Comparison of ENCODE assay signal across 26 cellular contexts in the genomic region with DNA sequence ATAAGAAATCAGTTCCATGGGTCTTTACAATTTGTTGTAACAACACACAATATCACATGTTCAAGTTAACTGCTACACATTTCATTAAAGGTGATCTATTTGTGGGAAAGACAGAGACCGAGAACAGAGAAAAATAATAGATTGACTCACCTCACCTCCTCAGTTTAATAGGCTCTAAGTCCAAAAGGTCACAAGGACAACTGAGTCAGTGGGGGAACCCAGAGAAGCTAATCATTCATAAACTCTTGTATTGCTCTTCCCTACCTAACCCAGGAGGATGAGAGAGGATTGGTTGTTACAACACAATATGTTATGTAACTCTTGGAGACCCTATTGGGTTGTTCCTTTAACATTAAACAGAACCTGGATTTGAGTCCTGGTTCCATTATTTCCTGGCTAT.
"Had no signal": no experiment of that assay in that cellular context is flagged by ENCODE, and none has a peak within 500 bp of the region (broad histone marks: within the 10 kb centered on the region; RNA-seq: fewer than 3 reads in every experiment).

No MANE protein-coding gene starts in this region.

- DNase-seq: activated B cell treated with CpG ODN at 0.5 μM for 24 hours; activated CD4-positive, alpha-beta T cell treated with anti-CD3 and anti-CD28 coated beads for 1 hour; activated CD4-positive, alpha-beta T cell treated with anti-CD3 and anti-CD28 coated beads, Interleukin-2, amount 10 ng/mL, durations not matched to agents 24 days and 14 days; activated CD4-positive, alpha-beta T cell treated with anti-CD3 and anti-CD28 coated beads, Interleukin-2, amount 50 U/mL, for 48 hours; activated gamma-delta T cell treated with Interleukin-2 at 50 U/mL for 16 hours; activated naive CD4-positive, alpha-beta T cell treated with anti-CD3 and anti-CD28 coated beads, Interleukin-2, amount 10 ng/mL, durations not matched to agents 7 days and 5 days; activated naive CD8-positive, alpha-beta T cell treated with anti-CD3 and anti-CD28 coated beads, Interleukin-2, amount 10 ng/mL, durations not matched to agents 7 days and 5 days; activated T-cell treated with anti-CD3 and anti-CD28 coated beads for 4 hours; activated T-cell treated with anti-CD3 and anti-CD28 coated beads, Interleukin-2, amount 50 U/mL, for 48 hours; aorta; central memory CD4-positive, alpha-beta T cell; MM.1S; NCI-H1105 treated with DMSO at 0.1 percent for 48 hours; NCI-H1436 treated with DMSO at 0.1 percent for 48 hours; NCI-H187 treated with DMSO at 0.1 percent for 48 hours; NCI-H2081 treated with DMSO at 0.1 percent for 48 hours; NCI-H446; NCI-H524; Peyer's patch; SHP77 treated with DMSO at 0.1 percent for 48 hours; T-helper 2 cell; T1000 had no signal

- H3K36me3 Mint-ChIP-seq: activated naive CD4-positive, alpha-beta T cell treated with anti-CD3 and anti-CD28 coated beads, Interleukin-2, amount 10 ng/mL, durations not matched to agents 7 days and 5 days; activated naive CD8-positive, alpha-beta T cell treated with anti-CD3 and anti-CD28 coated beads, Interleukin-2, amount 10 ng/mL, durations not matched to agents 7 days and 5 days had no signal

- FAIRE-seq: bronchial epithelial cell, TTC549 had no signal

- H3K36me3 ChIP-seq: Peyer's patch had no signal

- H3K27ac Mint-ChIP-seq: activated B cell treated with CpG ODN at 0.5 μM for 24 hours; activated CD4-positive, alpha-beta T cell treated with anti-CD3 and anti-CD28 coated beads, Interleukin-2, amount 10 ng/mL, durations not matched to agents 24 days and 14 days; activated naive CD4-positive, alpha-beta T cell treated with anti-CD3 and anti-CD28 coated beads, Interleukin-2, amount 10 ng/mL, durations not matched to agents 7 days and 5 days; activated naive CD8-positive, alpha-beta T cell treated with anti-CD3 and anti-CD28 coated beads, Interleukin-2, amount 10 ng/mL, durations not matched to agents 7 days and 5 days; activated T-helper 2 cell treated with anti-CD3 and anti-CD28 coated beads, Interferon-gamma antibody, Interleukin-2, Interleukin-4, amounts not matched to agents 10 μg/mL and 5 μg/mL and 100 μg/mL, durations not matched to agents 14 hours and 24 hours and 36 hours had no signal

- H3K27me3 ChIP-seq: Peyer's patch had no signal

- H3K4me3 ChIP-seq: Peyer's patch had no signal

- H3K9me3 ChIP-seq: Peyer's patch had no signal

- H3K4me1 Mint-ChIP-seq: activated B cell treated with CpG ODN at 0.5 μM for 24 hours; activated CD4-positive, alpha-beta T cell treated with anti-CD3 and anti-CD28 coated beads, Interleukin-2, amount 10 ng/mL, durations not matched to agents 24 days and 14 days; activated naive CD4-positive, alpha-beta T cell treated with anti-CD3 and anti-CD28 coated beads, Interleukin-2, amount 10 ng/mL, durations not matched to agents 7 days and 5 days; activated naive CD8-positive, alpha-beta T cell treated with anti-CD3 and anti-CD28 coated beads, Interleukin-2, amount 10 ng/mL, durations not matched to agents 7 days and 5 days had no signal

- H3K4me3 Mint-ChIP-seq: activated B cell treated with CpG ODN at 0.5 μM for 24 hours; activated CD4-positive, alpha-beta T cell treated with anti-CD3 and anti-CD28 coated beads, Interleukin-2, amount 10 ng/mL, durations not matched to agents 24 days and 14 days; activated naive CD4-positive, alpha-beta T cell treated with anti-CD3 and anti-CD28 coated beads, Interleukin-2, amount 10 ng/mL, durations not matched to agents 7 days and 5 days; activated naive CD8-positive, alpha-beta T cell treated with anti-CD3 and anti-CD28 coated beads, Interleukin-2, amount 10 ng/mL, durations not matched to agents 7 days and 5 days had no signal

- H3K27ac ChIP-seq: KMS-11, Peyer's patch had no signal

- H3K9me3 Mint-ChIP-seq: activated B cell treated with CpG ODN at 0.5 μM for 24 hours; activated CD4-positive, alpha-beta T cell treated with anti-CD3 and anti-CD28 coated beads, Interleukin-2, amount 10 ng/mL, durations not matched to agents 24 days and 14 days; activated naive CD4-positive, alpha-beta T cell treated with anti-CD3 and anti-CD28 coated beads, Interleukin-2, amount 10 ng/mL, durations not matched to agents 7 days and 5 days; activated T-helper 2 cell treated with anti-CD3 and anti-CD28 coated beads, Interferon-gamma antibody, Interleukin-2, Interleukin-4, amounts not matched to agents 10 μg/mL and 5 μg/mL and 100 μg/mL, durations not matched to agents 14 hours and 24 hours and 36 hours had no signal
